In the genomic region with DNA sequence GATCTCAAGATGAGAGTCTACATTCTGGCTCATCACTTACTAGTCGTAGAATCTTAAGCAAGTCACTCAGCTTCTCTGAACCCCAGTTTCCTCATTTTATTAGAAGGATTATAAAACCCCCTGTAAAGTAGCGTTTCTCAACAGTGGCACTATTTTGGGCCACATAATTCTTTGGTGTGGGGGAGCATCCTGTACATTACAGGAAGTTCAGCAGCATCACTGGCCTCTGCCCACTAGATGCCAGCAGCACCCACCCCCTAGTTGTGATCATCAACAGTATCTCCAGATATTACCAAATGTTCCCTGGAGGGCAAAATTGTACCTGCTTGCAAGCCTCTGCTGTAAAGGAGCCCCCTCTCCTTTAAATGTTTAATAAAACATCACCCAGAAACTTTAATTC, we compare ENCODE assay signal across 11 cellular contexts. TPM values are rescaled to one million over a fixed set of nuclear protein-coding genes. Genes with fewer than 3 reads are reported as not detected.
DNase-seq lines count a peak whose midpoint lies in the region; ATAC-seq, FAIRE-seq and TF ChIP-seq lines count a peak whose summit lies in the region.
"Had no signal": no experiment of that assay in that cellular context is flagged by ENCODE, and none has a peak within 500 bp of the region (broad histone marks: within the 10 kb centered on the region; RNA-seq: fewer than 3 reads in every experiment).

No MANE protein-coding gene starts in this region.

- H3K36me3 Mint-ChIP-seq in CD4-positive, alpha-beta T cell (ENCODE audit: low read depth) = no peaks in the 10 kb centered on the region

- no peak for ATAC-seq in CD4-positive, alpha-beta T cell (ENCODE audit: poor library complexity)
- ATAC-seq in GM18511 (IDR thresholded peaks at IDR 0.05; ENCODE audit: unreplicated experiment) (no peak), HG03432 (IDR thresholded peaks at IDR 0.05; ENCODE audit: unreplicated experiment) (no peak)

- peak; percentile 8; the same call in 1 of the 2 replicates for TF ChIP-seq CTCF in AG09319 (IDR thresholded peaks at IDR 0.05; ENCODE audit: low read depth, low read length)
- TF ChIP-seq CTCF in CD4-positive, alpha-beta T cell (IDR thresholded peaks at IDR 0.05) = no peak

- H3K9me3 ChIP-seq in CD4-positive, alpha-beta T cell (ENCODE audit: control insufficient read depth, low read length) = no peaks in the 10 kb centered on the region
- H3K9me3 ChIP-seq: ascending aorta had no signal

- intact Hi-C loops in CD4-positive, alpha-beta T cell (cut with DNase I, micrococcal nuclease) = no loop called here

- no peak for DNase-seq in AG09319 (ENCODE audit: extremely low read depth, low read depth)
- peak; percentile 48 for DNase-seq in HT1080 (ENCODE audit: low read depth)
- DNase-seq in medulla oblongata (ENCODE audit: extremely low spot score) = peak; percentile 54
- DNase-seq in CD4-positive, alpha-beta T cell = no peak
- DNase-seq in H54 (ENCODE audit: insufficient read length, low spot score) = no peak
- DNase-seq: activated CD4-positive, alpha-beta T cell treated with anti-CD3 and anti-CD28 coated beads, Interleukin-2, amount 10 ng/mL, durations not matched to agents 24 days and 14 days; stimulated activated naive CD4-positive, alpha-beta T cell treated with Interleukin-2 at 50 U/mL for 16 hours had no signal

- FAIRE-seq in H54 (lab: Jason Lieb, UNC) = no peak

- no peaks in the 10 kb centered on the region for H3K9me3 Mint-ChIP-seq in CD4-positive, alpha-beta T cell
- H3K9me3 Mint-ChIP-seq: activated CD4-positive, alpha-beta T cell treated with anti-CD3 and anti-CD28 coated beads, Interleukin-2, amount 10 ng/mL, durations not matched to agents 24 days and 14 days had no signal

- 47 to 92% (median 55%) methylated on average over 2 of the region's 2 CpGs for WGBS in adipose tissue, 3 donors

- POLR2A ChIA-PET in CD4-positive, alpha-beta T cell (lab: Charles Lee) = no interaction called here

- H3K4me1 Mint-ChIP-seq in CD4-positive, alpha-beta T cell (ENCODE audit: low read depth) = no peaks in the 10 kb centered on the region
- H3K4me1 Mint-ChIP-seq: activated CD4-positive, alpha-beta T cell treated with anti-CD3 and anti-CD28 coated beads, Interleukin-2, amount 10 ng/mL, durations not matched to agents 24 days and 14 days had no signal

- H3K27ac ChIP-seq in adipose tissue (ENCODE audit: low read depth, low read length) = peak overlapping the region; percentile 32
- H3K27ac ChIP-seq in CD4-positive, alpha-beta T cell (ENCODE audit: low read depth, low read length) = no peak overlapping the region
- H3K27ac ChIP-seq: ascending aorta had no signal

- H3K27ac Mint-ChIP-seq in CD4-positive, alpha-beta T cell = no peak overlapping the region
- H3K27ac Mint-ChIP-seq: activated CD4-positive, alpha-beta T cell treated with anti-CD3 and anti-CD28 coated beads, Interleukin-2, amount 10 ng/mL, durations not matched to agents 24 days and 14 days had no signal

- H3K4me3 Mint-ChIP-seq in CD4-positive, alpha-beta T cell = no peak overlapping the region
- H3K4me3 Mint-ChIP-seq: activated CD4-positive, alpha-beta T cell treated with anti-CD3 and anti-CD28 coated beads, Interleukin-2, amount 10 ng/mL, durations not matched to agents 24 days and 14 days had no signal

- no peaks in the 10 kb centered on the region for H3K27me3 ChIP-seq in CD4-positive, alpha-beta T cell (ENCODE audit: control insufficient read depth, insufficient read depth, low read length)
- H3K27me3 ChIP-seq: ascending aorta had no signal

- CTCF ChIA-PET in CD4-positive, alpha-beta T cell (lab: Charles Lee) = no interaction called here

- no peak for TF ChIP-seq POLR2A in H54 (IDR thresholded peaks at IDR 0.05; ENCODE audit: low read depth, low read length)

- H3K27me3 Mint-ChIP-seq in CD4-positive, alpha-beta T cell = peaks cover 11% of the 10 kb centered on the region

RNA-seq across cellular contexts. Expression of a gene that starts 22.6 kb away (rescaled TPM):
- 9.6 and 11.2 TPM in 2 replicates for total RNA-seq in HT1080 (2014; rRNA removed; shearing (Covaris generic))
- 11.2 and 11.6 TPM in 2 replicates for polyA plus RNA-seq in HT1080 (2015; cell fraction: cytosol; rRNA removed)
- polyA plus RNA-seq in HT1080 (2015; cell fraction: nucleus; rRNA removed) = 35.1 and 36.8 TPM in 2 replicates
- 10 to 100 TPM in 2 of 3 donors, 1 to 10 TPM in 1; 5.4 to 17.0 (median 13.3) TPM for polyA plus RNA-seq in adipose tissue
- not detected for total RNA-seq in CD4-positive, alpha-beta T cell

Comparison
In these comparisons a context has a peak if more than half of its experiments do, and no peak if none do; other contexts are left out.
1. DNase-seq: peak in HT1080 (single experiment) and medulla oblongata (single experiment); none in AG09319 (single experiment), CD4-positive, alpha-beta T cell (0 of 10) and H54 (single experiment).
2. RNA of a gene that starts 22.6 kb away (total RNA-seq): 9.6 to 11.2 TPM in HT1080; not detected in CD4-positive, alpha-beta T cell; every median in the first group is over 10 times any median in the second.